ENCODE assay signal across 19 cellular contexts in the genomic region with DNA sequence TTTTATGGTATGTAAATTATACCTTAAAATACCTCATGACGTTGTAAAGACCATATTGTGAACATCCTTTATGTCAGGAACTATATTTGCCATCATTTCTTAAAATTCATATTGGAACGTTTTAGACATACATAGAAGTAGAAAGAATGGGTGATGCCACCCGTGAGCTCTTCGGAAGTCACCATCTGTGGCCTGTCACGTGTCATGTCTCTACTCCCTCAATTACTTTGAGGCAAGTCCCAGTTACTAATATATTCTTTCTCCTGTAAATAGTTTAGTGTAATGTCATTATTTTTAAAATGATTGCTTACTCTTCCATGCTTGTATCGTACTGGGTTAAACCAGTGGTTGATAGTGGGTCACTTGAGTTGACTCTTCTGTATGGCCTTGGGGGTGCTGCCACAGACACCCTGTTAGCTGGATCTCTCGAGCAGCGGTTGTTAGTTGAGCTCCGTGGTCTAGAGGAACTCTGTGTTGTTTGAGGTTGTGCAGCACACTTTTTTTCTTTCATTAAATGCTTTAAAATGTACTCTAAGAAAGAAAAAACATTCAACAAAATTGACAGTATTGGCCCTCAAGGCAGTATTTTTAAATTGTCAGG.
DNase-seq lines count a peak whose midpoint lies in the region; ATAC-seq, FAIRE-seq and TF ChIP-seq lines count a peak whose summit lies in the region.
"Had no signal": no experiment of that assay in that cellular context is flagged by ENCODE, and none has a peak within 500 bp of the region (broad histone marks: within the 10 kb centered on the region; RNA-seq: fewer than 3 reads in every experiment).

No MANE protein-coding gene starts in this region.

- H3K9me3 ChIP-seq in GM23248 (ENCODE audit: low read depth) (no peaks in the 10 kb centered on the region), adipocyte (ENCODE audit: control insufficient read depth, low read length) (no peaks in the 10 kb centered on the region), HepG2 (ENCODE audit: low read length) (no peaks in the 10 kb centered on the region), smooth muscle cell (replicated peaks; ENCODE audit: low read depth) (no peaks in the 10 kb centered on the region), mucosa of descending colon (no peaks in the 10 kb centered on the region), PC-9 (ENCODE audit: insufficient read depth, low read depth) (peaks cover 3% of the 10 kb centered on the region; the same call in 1 of the 2 replicates)
- H3K9me3 ChIP-seq: prostate gland had no signal

- no peak overlapping the region for H2AFZ ChIP-seq in GM23248
- H2AFZ ChIP-seq in HepG2 (ENCODE audit: low read length) = no peak overlapping the region
- no peak overlapping the region for H2AFZ ChIP-seq in smooth muscle cell (ENCODE audit: low read depth)
- no peak overlapping the region for H2AFZ ChIP-seq in PC-9

- POLR2A ChIA-PET in HepG2 (lab: Yijun Ruan, JAX) (interaction anchor here (0.9 to 1.2 kb wide), 3 partner anchors 15 to 61 kb away, joined by 3 to 17 read pairs (median 3); no protein-coding TSS in a partner anchor), PC-9 (lab: Charles Lee; ENCODE audit: unreplicated experiment) (no interaction called here)

- in situ Hi-C loops in GM23248 (cut with MboI) = no loop called here
- in situ Hi-C loops in HepG2 (cut with HindIII; ENCODE audit: extremely low pct_ligation_motif_present, low pct_unique_long_range_greater_than_20kb) = no loop called here

- no TSS peak for BruUV-seq in HepG2 (replicated peaks; lab: Mats Ljungman, UMichigan)
- BruUV-seq in PC-9 (replicated peaks; lab: Mats Ljungman, UMichigan) = no TSS peak

- CTCF ChIA-PET in HepG2 (lab: Yijun Ruan, JAX; ENCODE audit: low intra/inter-chr PET ratio, low total read pairs) (no interaction called here), PC-9 (lab: Charles Lee) (no interaction called here)

- peaks cover 88% of the 10 kb centered on the region for H3F3A ChIP-seq in GM23248 (ENCODE audit: insufficient read depth)
- H3F3A ChIP-seq in smooth muscle cell (ENCODE audit: low read depth) = peaks cover 22% of the 10 kb centered on the region
- H3F3A ChIP-seq in PC-9 (ENCODE audit: insufficient read depth, low read depth) = peaks cover 32% of the 10 kb centered on the region

- DNase-seq in GM23248 (no peak), adipocyte (ENCODE audit: low read depth) (no peak), HepG2 (ENCODE audit: low spot score) (no peak), smooth muscle cell (lab: John Stamatoyannopoulos, UW; ENCODE audit: unreplicated experiment) (no peak), mucosa of descending colon (no peak), COLO668 (lab: John Stamatoyannopoulos, UW; ENCODE audit: unreplicated experiment) (no peak), PC-9 (no peak), EL (no peak)
- DNase-seq: activated CD8-positive, alpha-beta memory T cell treated with anti-CD3 and anti-CD28 coated beads for 24 hours; activated effector memory CD4-positive, alpha-beta T cell treated with Interleukin-2 at 50 U/mL for 16 hours; anterior cingulate cortex; DMS79 treated with DMSO at 0.1 percent for 48 hours; head of caudate nucleus; NCI-H1930; NCI-H524 treated with DMSO at 0.1 percent for 48 hours had no signal

- 89 to 91% methylated on average over 9 of the region's 9 CpGs for WGBS in GM23248 (ENCODE audit: low coverage in 1 of 2, low lambda C conversion rate in 2 of 2, missing lambda C conversion rate in 2 of 2), 2 experiments
- WGBS in HepG2 (ENCODE audit: low lambda C conversion rate) = 81% methylated on average over 9 of the region's 9 CpGs
- 84% methylated on average over 9 of the region's 9 CpGs for WGBS in smooth muscle cell (ENCODE audit: low lambda C conversion rate)

- no peak for TF ChIP-seq CTCF in HepG2 (CRISPR knock-in tag; IDR thresholded peaks at IDR 0.05)
- no peak for TF ChIP-seq CTCF in smooth muscle cell (IDR thresholded peaks at IDR 0.05; ENCODE audit: borderline replicate concordance, insufficient read depth, poor library complexity, severe bottlenecking)
- no peak for TF ChIP-seq CTCF in mucosa of descending colon (IDR thresholded peaks at IDR 0.05)
- no peak for TF ChIP-seq CTCF in PC-9 (conservative IDR thresholded peaks at IDR 0.05)

- TF ChIP-seq RAD21 in HepG2 (CRISPR knock-in tag; IDR thresholded peaks at IDR 0.05) = no peak

- H3K4me3 ChIP-seq in GM23248 = peak overlapping the region; percentile 55; the same call in 1 of the 2 replicates
- peak overlapping the region; percentile 3 for H3K4me3 ChIP-seq in adipocyte (ENCODE audit: low read length)
- H3K4me3 ChIP-seq in HepG2 (replicated peaks in 1 of 3; ENCODE audit: insufficient read depth in 1 of 3, low read depth in 2 of 3, low read length in 3 of 3) = peak overlapping the region in 1 of 3 experiments; percentile 30; a peak in 2 of 6 replicates
- no peak overlapping the region for H3K4me3 ChIP-seq in smooth muscle cell
- H3K4me3 ChIP-seq in mucosa of descending colon = no peak overlapping the region
- no peak overlapping the region for H3K4me3 ChIP-seq in PC-9
- H3K4me3 ChIP-seq: prostate gland had no signal

- no peak overlapping the region for H3K9ac ChIP-seq in GM23248
- peak overlapping the region; percentile 20 for H3K9ac ChIP-seq in adipocyte (ENCODE audit: low read length)
- peak overlapping the region; percentile 32; the same call in 1 of the 2 replicates for H3K9ac ChIP-seq in HepG2 (ENCODE audit: insufficient read depth, low read depth, low read length)
- peak overlapping the region; percentile 78 for H3K9ac ChIP-seq in smooth muscle cell (ENCODE audit: low read depth)

- no peaks in the 10 kb centered on the region for H3K9me2 ChIP-seq in GM23248 (ENCODE audit: insufficient read depth)
- no peaks in the 10 kb centered on the region; the same call in 1 of the 2 replicates for H3K9me2 ChIP-seq in PC-9 (ENCODE audit: insufficient read depth)

- peak overlapping the region; percentile 6 for H3K4me2 ChIP-seq in GM23248 (ENCODE audit: unreplicated experiment)
- peak overlapping the region; percentile 81 for H3K4me2 ChIP-seq in HepG2 (ENCODE audit: low read depth, low read length)
- H3K4me2 ChIP-seq in smooth muscle cell = peak overlapping the region; percentile 73
- no peak overlapping the region for H3K4me2 ChIP-seq in PC-9

- intact Hi-C loops in HepG2 (cut with micrococcal nuclease; ENCODE audit: unreplicated experiment) (loop anchor here (5.0 kb wide), 1 partner anchor 37 kb away; no protein-coding TSS in a partner anchor), mucosa of descending colon (cut with DNase I, micrococcal nuclease) (loop anchor here in 1 of 2 donors (10.0 kb wide), 1 partner anchor 65 kb away; the partner anchor contains the start of gene TRIO), PC-9 (cut with micrococcal nuclease; ENCODE audit: unreplicated experiment) (no loop called here)

- TF ChIP-seq EP300 in HepG2 (IDR thresholded peaks at IDR 0.05; ENCODE audit: low read depth in 2 of 2, low read length in 2 of 2) (no peak), HepG2 (CRISPR knock-in tag; IDR thresholded peaks at IDR 0.05; ENCODE audit: borderline replicate concordance) (no peak)

- H4K20me1 ChIP-seq in GM23248 (ENCODE audit: insufficient read depth) = peaks cover 9% of the 10 kb centered on the region
- H4K20me1 ChIP-seq in HepG2 (ENCODE audit: insufficient read depth, low read length) = peaks cover 4% of the 10 kb centered on the region
- H4K20me1 ChIP-seq in smooth muscle cell (ENCODE audit: low read depth) = peaks cover 25% of the 10 kb centered on the region
- H4K20me1 ChIP-seq in PC-9 (ENCODE audit: insufficient read depth) = peaks cover 21% of the 10 kb centered on the region

- H3K4me1 ChIP-seq in GM23248 (ENCODE audit: insufficient read depth) = peaks cover 94% of the 10 kb centered on the region
- H3K4me1 ChIP-seq in adipocyte (ENCODE audit: control insufficient read depth, insufficient read depth, low read length) = peaks cover 70% of the 10 kb centered on the region
- H3K4me1 ChIP-seq in HepG2 (ENCODE audit: insufficient read depth, low read length) = peaks cover 96% of the 10 kb centered on the region
- peaks cover 28% of the 10 kb centered on the region for H3K4me1 ChIP-seq in smooth muscle cell (ENCODE audit: low read depth)
- H3K4me1 ChIP-seq in mucosa of descending colon (ENCODE audit: low read depth) = peaks cover 73% of the 10 kb centered on the region
- H3K4me1 ChIP-seq in PC-9 (replicated peaks; ENCODE audit: insufficient read depth) = peaks cover 23% of the 10 kb centered on the region

- ATAC-seq in HepG2 (no peak), mucosa of descending colon (no peak)

- H3K27ac ChIP-seq in GM23248 = peak overlapping the region; percentile 86
- peak overlapping the region; percentile 76 for H3K27ac ChIP-seq in HepG2 (ENCODE audit: extremely low read length, insufficient read depth, low read length)
- H3K27ac ChIP-seq in smooth muscle cell (ENCODE audit: low read depth) = peak overlapping the region; percentile 95
- no peak overlapping the region for H3K27ac ChIP-seq in PC-9
- H3K27ac ChIP-seq: C4-2B, VCaP had no signal

- H3K27me3 ChIP-seq in GM23248 (replicated peaks; ENCODE audit: insufficient read depth) (no peaks in the 10 kb centered on the region), adipocyte (replicated peaks; ENCODE audit: control insufficient read depth, insufficient read depth, low read length) (no peaks in the 10 kb centered on the region), HepG2 (ENCODE audit: control insufficient read depth in 1 of 2, insufficient read depth in 2 of 2, low read length in 2 of 2) (no peaks in the 10 kb centered on the region), smooth muscle cell (ENCODE audit: low read depth) (no peaks in the 10 kb centered on the region), PC-9 (ENCODE audit: insufficient read depth, low read depth) (no peaks in the 10 kb centered on the region)

- peaks cover 1% of the 10 kb centered on the region; the same call in 1 of the 2 replicates for H3K36me3 ChIP-seq in GM23248 (ENCODE audit: low read depth)
- no peaks in the 10 kb centered on the region for H3K36me3 ChIP-seq in adipocyte (ENCODE audit: control insufficient read depth, insufficient read depth, low read length, severe bottlenecking)
- no peaks in the 10 kb centered on the region for H3K36me3 ChIP-seq in HepG2 (replicated peaks in 1 of 2; ENCODE audit: control insufficient read depth in 1 of 2, insufficient read depth in 2 of 2, low read length in 2 of 2)
- no peaks in the 10 kb centered on the region for H3K36me3 ChIP-seq in smooth muscle cell (ENCODE audit: low read depth)
- no peaks in the 10 kb centered on the region for H3K36me3 ChIP-seq in mucosa of descending colon (ENCODE audit: low read depth)
- peaks cover 9% of the 10 kb centered on the region; the same call in 1 of the 2 replicates for H3K36me3 ChIP-seq in PC-9 (ENCODE audit: low read depth)
- H3K36me3 ChIP-seq: prostate gland had no signal

- TF ChIP-seq POLR2A in HepG2 (IDR thresholded peaks at IDR 0.05; ENCODE audit: insufficient read depth in 1 of 2, low read depth in 2 of 2, low read length in 2 of 2) = no peak

- FAIRE-seq in HepG2 (lab: Jason Lieb, UNC) = no peak
- FAIRE-seq: islet of Langerhans had no signal

- H3K79me2 ChIP-seq in GM23248 (ENCODE audit: insufficient read depth) (peaks cover 100% of the 10 kb centered on the region), HepG2 (ENCODE audit: insufficient read depth, low read length) (peaks cover 90% of the 10 kb centered on the region), smooth muscle cell (ENCODE audit: low read depth) (peaks cover 88% of the 10 kb centered on the region), PC-9 (ENCODE audit: low read depth) (peaks cover 96% of the 10 kb centered on the region)

TF ChIP-seq in HepG2, 621 proteins besides CTCF, POLR2A, EP300 and RAD21 (continues in another document):
- peak; percentile 55; the same call in 1 of the 2 replicates for TF ChIP-seq ZBTB38 (CRISPR knock-in tag; IDR thresholded peaks at IDR 0.05)

Comparison
In these comparisons a context has a peak if more than half of its experiments do, and no peak if none do; other contexts are left out.
1. H3K4me3 ChIP-seq: peak in GM23248 (single experiment) and adipocyte (single experiment); none in smooth muscle cell (single experiment), mucosa of descending colon (single experiment) and PC-9 (single experiment).